ENCODE assay signal across 2 cellular contexts in the genomic region with DNA sequence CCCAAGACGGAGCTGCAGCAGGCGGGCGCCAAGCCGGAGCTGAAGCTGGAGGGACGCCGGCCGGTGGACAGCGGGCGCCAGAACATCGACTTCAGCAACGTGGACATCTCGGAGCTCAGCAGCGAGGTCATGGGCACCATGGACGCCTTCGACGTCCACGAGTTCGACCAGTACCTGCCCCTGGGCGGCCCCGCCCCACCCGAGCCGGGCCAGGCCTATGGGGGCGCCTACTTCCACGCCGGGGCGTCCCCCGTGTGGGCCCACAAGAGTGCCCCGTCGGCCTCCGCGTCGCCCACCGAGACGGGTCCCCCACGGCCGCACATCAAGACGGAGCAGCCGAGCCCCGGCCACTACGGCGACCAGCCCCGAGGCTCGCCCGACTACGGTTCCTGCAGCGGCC.
TF ChIP-seq lines count a peak whose summit lies in the region.

No MANE protein-coding gene starts in this region.

TF ChIP-seq in SK-N-SH, 30 proteins besides CTCF, POLR2A, EP300 and RAD21 (continued from another document):
- TF ChIP-seq, protein P1, sequence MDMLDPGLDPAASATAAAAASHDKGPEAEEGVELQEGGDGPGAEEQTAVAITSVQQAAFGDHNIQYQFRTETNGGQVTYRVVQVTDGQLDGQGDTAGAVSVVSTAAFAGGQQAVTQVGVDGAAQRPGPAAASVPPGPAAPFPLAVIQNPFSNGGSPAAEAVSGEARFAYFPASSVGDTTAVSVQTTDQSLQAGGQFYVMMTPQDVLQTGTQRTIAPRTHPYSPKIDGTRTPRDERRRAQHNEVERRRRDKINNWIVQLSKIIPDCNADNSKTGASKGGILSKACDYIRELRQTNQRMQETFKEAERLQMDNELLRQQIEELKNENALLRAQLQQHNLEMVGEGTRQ (IDR thresholded peaks at IDR 0.05; ENCODE audit: borderline replicate concordance, low read depth, low read length) = no peak
- TF ChIP-seq, protein P2, sequence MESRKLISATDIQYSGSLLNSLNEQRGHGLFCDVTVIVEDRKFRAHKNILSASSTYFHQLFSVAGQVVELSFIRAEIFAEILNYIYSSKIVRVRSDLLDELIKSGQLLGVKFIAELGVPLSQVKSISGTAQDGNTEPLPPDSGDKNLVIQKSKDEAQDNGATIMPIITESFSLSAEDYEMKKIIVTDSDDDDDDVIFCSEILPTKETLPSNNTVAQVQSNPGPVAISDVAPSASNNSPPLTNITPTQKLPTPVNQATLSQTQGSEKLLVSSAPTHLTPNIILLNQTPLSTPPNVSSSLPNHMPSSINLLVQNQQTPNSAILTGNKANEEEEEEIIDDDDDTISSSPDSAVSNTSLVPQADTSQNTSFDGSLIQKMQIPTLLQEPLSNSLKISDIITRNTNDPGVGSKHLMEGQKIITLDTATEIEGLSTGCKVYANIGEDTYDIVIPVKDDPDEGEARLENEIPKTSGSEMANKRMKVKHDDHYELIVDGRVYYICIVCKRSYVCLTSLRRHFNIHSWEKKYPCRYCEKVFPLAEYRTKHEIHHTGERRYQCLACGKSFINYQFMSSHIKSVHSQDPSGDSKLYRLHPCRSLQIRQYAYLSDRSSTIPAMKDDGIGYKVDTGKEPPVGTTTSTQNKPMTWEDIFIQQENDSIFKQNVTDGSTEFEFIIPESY (IDR thresholded peaks at IDR 0.05; ENCODE audit: borderline replicate concordance, low read depth) = no peak
- no peak for TF ChIP-seq FOSL2 (IDR thresholded peaks at IDR 0.05; ENCODE audit: borderline replicate concordance, low read depth)
- TF ChIP-seq, protein P3, sequence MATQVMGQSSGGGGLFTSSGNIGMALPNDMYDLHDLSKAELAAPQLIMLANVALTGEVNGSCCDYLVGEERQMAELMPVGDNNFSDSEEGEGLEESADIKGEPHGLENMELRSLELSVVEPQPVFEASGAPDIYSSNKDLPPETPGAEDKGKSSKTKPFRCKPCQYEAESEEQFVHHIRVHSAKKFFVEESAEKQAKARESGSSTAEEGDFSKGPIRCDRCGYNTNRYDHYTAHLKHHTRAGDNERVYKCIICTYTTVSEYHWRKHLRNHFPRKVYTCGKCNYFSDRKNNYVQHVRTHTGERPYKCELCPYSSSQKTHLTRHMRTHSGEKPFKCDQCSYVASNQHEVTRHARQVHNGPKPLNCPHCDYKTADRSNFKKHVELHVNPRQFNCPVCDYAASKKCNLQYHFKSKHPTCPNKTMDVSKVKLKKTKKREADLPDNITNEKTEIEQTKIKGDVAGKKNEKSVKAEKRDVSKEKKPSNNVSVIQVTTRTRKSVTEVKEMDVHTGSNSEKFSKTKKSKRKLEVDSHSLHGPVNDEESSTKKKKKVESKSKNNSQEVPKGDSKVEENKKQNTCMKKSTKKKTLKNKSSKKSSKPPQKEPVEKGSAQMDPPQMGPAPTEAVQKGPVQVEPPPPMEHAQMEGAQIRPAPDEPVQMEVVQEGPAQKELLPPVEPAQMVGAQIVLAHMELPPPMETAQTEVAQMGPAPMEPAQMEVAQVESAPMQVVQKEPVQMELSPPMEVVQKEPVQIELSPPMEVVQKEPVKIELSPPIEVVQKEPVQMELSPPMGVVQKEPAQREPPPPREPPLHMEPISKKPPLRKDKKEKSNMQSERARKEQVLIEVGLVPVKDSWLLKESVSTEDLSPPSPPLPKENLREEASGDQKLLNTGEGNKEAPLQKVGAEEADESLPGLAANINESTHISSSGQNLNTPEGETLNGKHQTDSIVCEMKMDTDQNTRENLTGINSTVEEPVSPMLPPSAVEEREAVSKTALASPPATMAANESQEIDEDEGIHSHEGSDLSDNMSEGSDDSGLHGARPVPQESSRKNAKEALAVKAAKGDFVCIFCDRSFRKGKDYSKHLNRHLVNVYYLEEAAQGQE (IDR thresholded peaks at IDR 0.05; ENCODE audit: low read depth, low read length) = no peak
- TF ChIP-seq, protein P4, sequence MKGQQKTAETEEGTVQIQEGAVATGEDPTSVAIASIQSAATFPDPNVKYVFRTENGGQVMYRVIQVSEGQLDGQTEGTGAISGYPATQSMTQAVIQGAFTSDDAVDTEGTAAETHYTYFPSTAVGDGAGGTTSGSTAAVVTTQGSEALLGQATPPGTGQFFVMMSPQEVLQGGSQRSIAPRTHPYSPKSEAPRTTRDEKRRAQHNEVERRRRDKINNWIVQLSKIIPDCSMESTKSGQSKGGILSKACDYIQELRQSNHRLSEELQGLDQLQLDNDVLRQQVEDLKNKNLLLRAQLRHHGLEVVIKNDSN (IDR thresholded peaks at IDR 0.05; ENCODE audit: borderline replicate concordance, low read depth) = no peak
- TF ChIP-seq TAF1 (IDR thresholded peaks at IDR 0.05; ENCODE audit: borderline replicate concordance, low read depth, low read length) = no peak
- no peak for TF ChIP-seq MXI1 (IDR thresholded peaks at IDR 0.05; ENCODE audit: low read depth, low read length)
- TF ChIP-seq, protein P5, sequence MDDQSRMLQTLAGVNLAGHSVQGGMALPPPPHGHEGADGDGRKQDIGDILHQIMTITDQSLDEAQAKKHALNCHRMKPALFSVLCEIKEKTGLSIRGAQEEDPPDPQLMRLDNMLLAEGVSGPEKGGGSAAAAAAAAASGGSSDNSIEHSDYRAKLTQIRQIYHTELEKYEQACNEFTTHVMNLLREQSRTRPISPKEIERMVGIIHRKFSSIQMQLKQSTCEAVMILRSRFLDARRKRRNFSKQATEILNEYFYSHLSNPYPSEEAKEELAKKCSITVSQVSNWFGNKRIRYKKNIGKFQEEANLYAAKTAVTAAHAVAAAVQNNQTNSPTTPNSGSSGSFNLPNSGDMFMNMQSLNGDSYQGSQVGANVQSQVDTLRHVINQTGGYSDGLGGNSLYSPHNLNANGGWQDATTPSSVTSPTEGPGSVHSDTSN (IDR thresholded peaks at IDR 0.05) = no peak
- no peak for TF ChIP-seq RXRA (IDR thresholded peaks at IDR 0.05; ENCODE audit: borderline replicate concordance, low read depth)

TF ChIP-seq in SK-N-SH treated with all-trans-retinoic acid at 6 μM for 48 hours, 23 proteins besides CTCF, POLR2A, EP300 and RAD21 (continued from another document):
- TF ChIP-seq, protein P6, sequence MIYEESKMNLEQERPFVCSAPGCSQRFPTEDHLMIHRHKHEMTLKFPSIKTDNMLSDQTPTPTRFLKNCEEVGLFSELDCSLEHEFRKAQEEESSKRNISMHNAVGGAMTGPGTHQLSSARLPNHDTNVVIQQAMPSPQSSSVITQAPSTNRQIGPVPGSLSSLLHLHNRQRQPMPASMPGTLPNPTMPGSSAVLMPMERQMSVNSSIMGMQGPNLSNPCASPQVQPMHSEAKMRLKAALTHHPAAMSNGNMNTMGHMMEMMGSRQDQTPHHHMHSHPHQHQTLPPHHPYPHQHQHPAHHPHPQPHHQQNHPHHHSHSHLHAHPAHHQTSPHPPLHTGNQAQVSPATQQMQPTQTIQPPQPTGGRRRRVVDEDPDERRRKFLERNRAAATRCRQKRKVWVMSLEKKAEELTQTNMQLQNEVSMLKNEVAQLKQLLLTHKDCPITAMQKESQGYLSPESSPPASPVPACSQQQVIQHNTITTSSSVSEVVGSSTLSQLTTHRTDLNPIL (CRISPR knock-in tag; IDR thresholded peaks at IDR 0.05; ENCODE audit: low read depth) = no peak
- TF ChIP-seq RARB (CRISPR knock-in tag; IDR thresholded peaks at IDR 0.05) = no peak
